ENCODE assay signal across 8 cellular contexts in the genomic region with DNA sequence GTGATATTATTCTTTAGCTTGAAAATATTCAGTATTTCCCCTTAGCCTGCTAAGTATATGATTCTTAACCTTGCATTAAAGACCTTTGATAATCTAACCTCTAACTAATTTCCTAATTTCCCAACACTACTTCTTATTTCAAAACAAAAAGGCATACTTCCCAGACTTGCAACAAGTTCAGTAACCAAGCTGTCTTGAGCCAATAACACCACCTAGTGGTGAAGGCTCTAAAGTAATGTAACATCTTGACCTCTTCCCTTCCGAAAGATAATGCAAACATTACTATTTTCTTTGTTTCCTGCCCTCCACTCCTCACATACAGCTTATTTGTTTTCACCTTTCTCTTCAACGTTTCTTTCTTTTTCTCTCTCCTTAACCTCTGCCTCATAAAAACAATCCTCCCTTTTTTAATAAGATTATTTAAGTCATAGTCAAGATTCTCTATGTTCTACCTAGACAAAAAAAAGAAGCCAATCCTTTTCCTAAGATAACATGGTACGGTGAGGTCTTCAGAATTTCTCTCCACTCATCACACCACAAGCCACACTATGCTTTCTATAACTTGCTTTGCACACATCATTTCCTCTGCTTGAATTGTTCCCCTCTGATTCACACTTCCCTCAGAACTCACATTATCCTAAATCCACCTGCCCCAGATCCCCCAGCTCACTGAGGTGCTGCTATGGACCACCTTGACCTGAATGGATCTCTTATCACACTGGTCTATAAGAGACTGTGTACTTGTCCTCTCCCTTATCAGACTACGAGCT. TPM values are rescaled to one million over a fixed set of nuclear protein-coding genes. Genes with fewer than 3 reads are reported as not detected.
DNase-seq lines count a peak whose midpoint lies in the region; ATAC-seq and TF ChIP-seq lines count a peak whose summit lies in the region.

No MANE protein-coding gene starts in this region.

- in situ Hi-C loops in transverse colon (cut with MboI; ENCODE audit: low pct_ligation_motif_present in 1 of 4, low pct_unique_long_range_greater_than_20kb in 1 of 4, low sequenced_read_pairs in 3 of 4): no loop called here

- no peak for ATAC-seq in HG02623 (IDR thresholded peaks at IDR 0.05; ENCODE audit: unreplicated experiment)

- H3K4me1 ChIP-seq in cardiac muscle cell (ENCODE audit: low read depth): peaks cover 3% of the 10 kb centered on the region
- H3K4me1 ChIP-seq in right atrium auricular region: peaks cover 0 to 14% of the 10 kb centered on the region in 2 donors
- peaks cover 0 to 38% (median 2%) of the 10 kb centered on the region in 3 donors for H3K4me1 ChIP-seq in esophagus squamous epithelium
- peaks cover 0 to 33% (median 6%) of the 10 kb centered on the region in 4 donors for H3K4me1 ChIP-seq in transverse colon

- H3K9me3 ChIP-seq in cardiac muscle cell (ENCODE audit: low read depth) (no peaks in the 10 kb centered on the region), right atrium auricular region (peaks cover 0 to 16% of the 10 kb centered on the region in 2 donors), esophagus squamous epithelium (peaks cover 0 to 11% (median 0%) of the 10 kb centered on the region in 3 donors), transverse colon (peaks cover 0 to 9% of the 10 kb centered on the region in 2 donors)

- 75 to 91% methylated on average over 4 of the region's 4 CpGs for WGBS in esophagus squamous epithelium, 2 donors
- WGBS in transverse colon (ENCODE audit: low coverage in 1 of 2), 2 donors: 65 to 90% methylated on average over 4 of the region's 4 CpGs

- TF ChIP-seq POLR2A in esophagus squamous epithelium (IDR thresholded peaks at IDR 0.05) (no peak), transverse colon (IDR thresholded peaks at IDR 0.05) (no peak)

- TF ChIP-seq CTCF in cardiac muscle cell (IDR thresholded peaks at IDR 0.05; ENCODE audit: low read depth, low read length) (peak; percentile 50), right atrium auricular region (IDR thresholded peaks at IDR 0.05) (peak in 1 of 2 donors; percentile 46), esophagus squamous epithelium (IDR thresholded peaks at IDR 0.05) (peak in 5 of 6 experiments; percentile 5 to 56 (median 19)), transverse colon (IDR thresholded peaks at IDR 0.05) (peak in 4 of 5 experiments; percentile 35 to 56 (median 47))

- H3K27me3 ChIP-seq in cardiac muscle cell: no peaks in the 10 kb centered on the region
- H3K27me3 ChIP-seq in right atrium auricular region: no peaks in the 10 kb centered on the region
- peaks cover 0 to 27% (median 0%) of the 10 kb centered on the region in 4 donors for H3K27me3 ChIP-seq in esophagus squamous epithelium
- H3K27me3 ChIP-seq in transverse colon: peaks cover 4% of the 10 kb centered on the region

- no peak overlapping the region for H3K27ac ChIP-seq in cardiac muscle cell
- no peak overlapping the region for H3K27ac ChIP-seq in right atrium auricular region
- no peak overlapping the region for H3K27ac ChIP-seq in esophagus squamous epithelium
- no peak overlapping the region for H3K27ac ChIP-seq in transverse colon

- intact Hi-C loops in esophagus squamous epithelium (cut with DNase I): no loop called here
- intact Hi-C loops in transverse colon (cut with DNase I; ENCODE audit: low total_unique reads): loop anchor here (5.0 kb wide), 1 partner anchor 43 kb away; no protein-coding TSS in a partner anchor

- no peak for TF ChIP-seq EP300 in transverse colon (IDR thresholded peaks at IDR 0.05; ENCODE audit: low read depth)

- H3K4me3 ChIP-seq in cardiac muscle cell (no peak overlapping the region), right atrium auricular region (no peak overlapping the region), esophagus squamous epithelium (no peak overlapping the region), transverse colon (no peak overlapping the region)

- H3K36me3 ChIP-seq in cardiac muscle cell (no peaks in the 10 kb centered on the region), right atrium auricular region (no peaks in the 10 kb centered on the region), esophagus squamous epithelium (no peaks in the 10 kb centered on the region), transverse colon (no peaks in the 10 kb centered on the region)

- DNase-seq in cardiac muscle cell (ENCODE audit: low read depth in 1 of 2, low spot score in 1 of 2) (peak; percentile 45 to 70), right atrium auricular region (ENCODE audit: low spot score) (no peak), OCI-M1 (lab: John Stamatoyannopoulos, UW) (peak; percentile 77), esophagus squamous epithelium (lab: John Stamatoyannopoulos, UW) (no peak), transverse colon (no peak), HPDE6-E6E7 (ENCODE audit: extremely low spot score) (no peak), NCI-H526 treated with DMSO at 0.1 percent for 48 hours (lab: John Stamatoyannopoulos, UW) (no peak)

RNA-seq across cellular contexts. Expression of gene FAT1, which starts 3.5 kb away (rescaled TPM):
- total RNA-seq in cardiac muscle cell (82.3 and 98.1 TPM in 2 replicates), right atrium auricular region (10 to 100 TPM; 70.3 to 89.5 TPM), esophagus squamous epithelium (100 to 1,000 TPM in 1 of 4 donors, 10 to 100 TPM in 3; 21.0 to 109 (median 76.4) TPM), transverse colon (100 to 1,000 TPM; 321 to 477 (median 380) TPM)
- polyA plus RNA-seq in cardiac muscle cell: 15.8 and 21.7 TPM in 2 replicates

Comparison
In these comparisons a context has a peak if more than half of its experiments do, and no peak if none do; other contexts are left out.
1. DNase-seq: peak in cardiac muscle cell (2 of 2) and OCI-M1 (single experiment); none in right atrium auricular region (single experiment), esophagus squamous epithelium (single experiment), transverse colon (single experiment), HPDE6-E6E7 (single experiment) and NCI-H526 treated with DMSO at 0.1 percent for 48 hours (single experiment).